18 cellular contexts compared by ENCODE assay signal in the genomic region with DNA sequence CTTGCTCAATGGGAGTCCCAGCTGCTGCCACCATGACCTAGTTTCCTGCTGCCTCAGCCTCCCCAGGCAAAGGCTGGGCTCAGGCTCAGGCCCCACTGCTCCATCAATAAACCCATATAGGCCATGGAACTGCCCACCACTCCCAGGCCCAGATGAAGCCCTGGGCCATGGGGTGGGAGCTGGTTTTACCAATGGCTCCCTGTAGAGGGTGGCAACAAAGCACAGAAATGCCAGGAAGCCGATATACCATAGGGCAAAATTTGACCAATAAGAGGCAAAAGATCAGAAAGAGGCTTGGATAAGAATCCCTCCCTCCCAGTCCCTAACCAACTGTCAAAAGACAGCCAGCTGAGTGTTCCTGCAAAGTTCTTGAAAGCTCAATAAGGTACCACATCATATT.
DNase-seq lines count a peak whose midpoint lies in the region; ATAC-seq and TF ChIP-seq lines count a peak whose summit lies in the region.
"Had no signal": no experiment of that assay in that cellular context is flagged by ENCODE, and none has a peak within 500 bp of the region (broad histone marks: within the 10 kb centered on the region; RNA-seq: fewer than 3 reads in every experiment).

No MANE protein-coding gene starts in this region.

- H3K27me3 Mint-ChIP-seq in activated naive CD4-positive, alpha-beta T cell treated with anti-CD3 and anti-CD28 coated beads for 36 hours (ENCODE audit: low read depth), result peaks cover 4% of the 10 kb centered on the region
- H3K27me3 Mint-ChIP-seq: CD4-positive, alpha-beta memory T cell had no signal

- H3K27ac ChIP-seq in mesendoderm (ENCODE audit: low read depth, low read length), result no peak overlapping the region
- H3K27ac ChIP-seq in RWPE1, result no peak overlapping the region
- H3K27ac ChIP-seq: 22Rv1, A549, BLaER1, HL-60 had no signal

- H3K79me2 ChIP-seq in mesendoderm (ENCODE audit: control insufficient read depth, insufficient read depth, low read length), result no peaks in the 10 kb centered on the region

- WGBS in mesendoderm (ENCODE audit: extremely low coverage, insufficient coverage, low lambda C conversion rate), result no CpG with 5 or more reads among the region's 1 CpG

- H3K4me3 Mint-ChIP-seq in activated naive CD4-positive, alpha-beta T cell treated with anti-CD3 and anti-CD28 coated beads for 36 hours, result no peak overlapping the region
- H3K4me3 Mint-ChIP-seq: CD14-positive monocyte; CD4-positive, alpha-beta memory T cell; H9 had no signal

- no peaks in the 10 kb centered on the region for H3K36me3 ChIP-seq in mesendoderm (ENCODE audit: control insufficient read depth, insufficient read depth, low read length)
- H3K36me3 ChIP-seq: BLaER1 had no signal

- in situ Hi-C loops in SK-MEL-5 (cut with HindIII; ENCODE audit: low pct_unique_long_range_greater_than_20kb, low sequenced_read_pairs), result no loop called here

- no peaks in the 10 kb centered on the region for H3K4me1 ChIP-seq in mesendoderm (ENCODE audit: control insufficient read depth, low read depth, low read length)
- H3K4me1 ChIP-seq: A549 had no signal

- no peak overlapping the region for H3K56ac ChIP-seq in mesendoderm (ENCODE audit: low read length)

- POLR2A ChIA-PET in RWPE1 (lab: Yijun Ruan, JAX; ENCODE audit: low non-redundant PET), result no interaction called here

- H3K18ac ChIP-seq in mesendoderm (ENCODE audit: low read length), result no peak overlapping the region

- TF ChIP-seq CTCF in RWPE1 (conservative IDR thresholded peaks at IDR 0.05; ENCODE audit: low read depth), result no peak

- H2BK15ac ChIP-seq in mesendoderm (replicated peaks; ENCODE audit: low read depth), result no peak overlapping the region

- no peak overlapping the region for H4K5ac ChIP-seq in mesendoderm (ENCODE audit: low read length)

- CTCF ChIA-PET in activated naive CD4-positive, alpha-beta T cell treated with anti-CD3 and anti-CD28 coated beads for 36 hours (lab: Charles Lee), result no interaction called here
- CTCF ChIA-PET in RWPE1 (lab: Yijun Ruan, JAX), result no interaction called here

- DNase-seq in DMS 273 (lab: John Stamatoyannopoulos, UW; ENCODE audit: unreplicated experiment) (peak; percentile 9), DMS 273 treated with DMSO at 0.1 percent for 48 hours (lab: John Stamatoyannopoulos, UW) (no peak), SK-MEL-5 (ENCODE audit: low read depth, low spot score) (peak; percentile 33), mesendoderm (peak; percentile 15), RWPE1 (ENCODE audit: low spot score) (no peak)
- no peak for DNase-seq in activated naive CD4-positive, alpha-beta T cell treated with anti-CD3 and anti-CD28 coated beads for 36 hours
- DNase-seq: Calu3; CD4-positive, alpha-beta memory T cell; H9; IMR-90 had no signal

- H3K9me3 Mint-ChIP-seq in activated naive CD4-positive, alpha-beta T cell treated with anti-CD3 and anti-CD28 coated beads for 36 hours, result peaks cover 5% of the 10 kb centered on the region
- H3K9me3 Mint-ChIP-seq: H9 had no signal

- H3K9ac ChIP-seq in mesendoderm (ENCODE audit: low read length), result no peak overlapping the region
- H3K9ac ChIP-seq: BLaER1 had no signal

- no peak overlapping the region for H4K8ac ChIP-seq in mesendoderm (ENCODE audit: low read depth, low read length)

- no peaks in the 10 kb centered on the region for H3K79me1 ChIP-seq in mesendoderm (ENCODE audit: low read length)

- H3K4me1 Mint-ChIP-seq in activated naive CD4-positive, alpha-beta T cell treated with anti-CD3 and anti-CD28 coated beads for 36 hours (ENCODE audit: low read depth), result no peaks in the 10 kb centered on the region
- H3K4me1 Mint-ChIP-seq: CD14-positive monocyte; CD4-positive, alpha-beta memory T cell had no signal

- no peak overlapping the region for H2BK120ac ChIP-seq in mesendoderm (ENCODE audit: low read depth, low read length)

- intact Hi-C loops in activated naive CD4-positive, alpha-beta T cell treated with anti-CD3 and anti-CD28 coated beads for 36 hours (cut with micrococcal nuclease), result no loop called here

- H2BK5ac ChIP-seq in mesendoderm (ENCODE audit: low read length), result no peak overlapping the region

- H3K4me2 ChIP-seq in mesendoderm (ENCODE audit: low read length), result no peak overlapping the region
- H3K4me2 ChIP-seq: A549, BLaER1 had no signal

- no peak overlapping the region for H3K23ac ChIP-seq in mesendoderm (ENCODE audit: low read length)

- ATAC-seq in HG02981 (IDR thresholded peaks at IDR 0.05; ENCODE audit: unreplicated experiment), result no peak
- ATAC-seq: A549, GM12878, K562 had no signal

- H3K36me3 Mint-ChIP-seq in activated naive CD4-positive, alpha-beta T cell treated with anti-CD3 and anti-CD28 coated beads for 36 hours (ENCODE audit: low read depth), result no peaks in the 10 kb centered on the region
- H3K36me3 Mint-ChIP-seq: CD14-positive monocyte; CD4-positive, alpha-beta memory T cell had no signal

- H3K27ac Mint-ChIP-seq in activated naive CD4-positive, alpha-beta T cell treated with anti-CD3 and anti-CD28 coated beads for 36 hours, result no peak overlapping the region
- H3K27ac Mint-ChIP-seq: CD14-positive monocyte; CD4-positive, alpha-beta memory T cell; H9 had no signal

- no peak overlapping the region for H2AK5ac ChIP-seq in mesendoderm (ENCODE audit: low read length)

- no peak overlapping the region for H3K4me3 ChIP-seq in mesendoderm (ENCODE audit: low read length)
- H3K4me3 ChIP-seq: A549, BLaER1, GM12878, K562 had no signal

- no peaks in the 10 kb centered on the region for H3K27me3 ChIP-seq in mesendoderm (ENCODE audit: insufficient read depth, low read length, poor library complexity)
- H3K27me3 ChIP-seq: BLaER1 had no signal

- H3K4ac ChIP-seq in mesendoderm (ENCODE audit: low read depth, low read length), result no peak overlapping the region

Comparison
In these comparisons a context has a peak if more than half of its experiments do, and no peak if none do; other contexts are left out.
1. DNase-seq: peak in DMS 273 (single experiment), SK-MEL-5 (single experiment) and mesendoderm (single experiment); none in DMS 273 treated with DMSO at 0.1 percent for 48 hours (single experiment), activated naive CD4-positive, alpha-beta T cell treated with anti-CD3 and anti-CD28 coated beads for 36 hours (single experiment) and RWPE1 (single experiment).